Comparison of ENCODE assay signal across 9 cellular contexts in the genomic region with DNA sequence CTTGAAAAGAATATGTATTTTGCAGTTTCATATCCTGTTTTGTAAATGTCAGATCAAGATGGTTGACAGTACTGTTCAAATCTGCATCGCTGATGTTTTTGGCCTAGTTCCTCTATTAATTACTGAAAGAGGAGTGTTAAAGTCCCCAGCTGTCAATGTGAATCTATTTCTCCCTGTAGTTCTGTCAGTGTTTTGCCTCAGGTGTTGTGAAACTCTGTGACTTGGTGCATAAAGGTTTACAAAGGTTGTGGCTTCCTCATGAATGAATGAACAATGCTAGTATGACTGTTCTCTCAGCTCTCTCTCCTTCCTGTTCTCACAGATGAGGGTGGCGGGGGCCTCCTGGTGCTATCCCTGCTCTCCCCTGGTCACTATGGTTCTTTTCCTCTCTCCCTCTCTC.
DNase-seq lines count a peak whose midpoint lies in the region; ATAC-seq and TF ChIP-seq lines count a peak whose summit lies in the region.
"Had no signal": no experiment of that assay in that cellular context is flagged by ENCODE, and none has a peak within 500 bp of the region (broad histone marks: within the 10 kb centered on the region; RNA-seq: fewer than 3 reads in every experiment).

No MANE protein-coding gene starts in this region.

- peaks cover 17% of the 10 kb centered on the region for H3K4me1 Mint-ChIP-seq in activated CD8-positive, alpha-beta T cell treated with anti-CD3 and anti-CD28 coated beads for 36 hours (ENCODE audit: low read depth)
- H3K4me1 Mint-ChIP-seq in stimulated activated effector memory CD8-positive, alpha-beta T cell treated with anti-CD3 and anti-CD28 coated beads, Interleukin-12 subunit alpha, Interleukin-12 subunit beta, amount 100 ng/mL, for 72 hours, result peaks cover 13% of the 10 kb centered on the region

- CTCF ChIA-PET in activated CD8-positive, alpha-beta T cell treated with anti-CD3 and anti-CD28 coated beads for 36 hours (lab: Charles Lee), result no interaction called here

- H3K27ac Mint-ChIP-seq in activated CD8-positive, alpha-beta T cell treated with anti-CD3 and anti-CD28 coated beads for 36 hours, result peak overlapping the region; percentile 85
- peak overlapping the region; percentile 58 for H3K27ac Mint-ChIP-seq in stimulated activated effector memory CD8-positive, alpha-beta T cell treated with anti-CD3 and anti-CD28 coated beads, Interleukin-12 subunit alpha, Interleukin-12 subunit beta, amount 100 ng/mL, for 72 hours

- ATAC-seq in HG03095 (IDR thresholded peaks at IDR 0.05; ENCODE audit: unreplicated experiment), result peak; percentile 98
- ATAC-seq in activated CD8-positive, alpha-beta T cell treated with anti-CD3 and anti-CD28 coated beads for 36 hours, result peak; percentile 98
- peak; percentile 99 for ATAC-seq in stimulated activated effector memory CD8-positive, alpha-beta T cell treated with anti-CD3 and anti-CD28 coated beads, Interleukin-12 subunit alpha, Interleukin-12 subunit beta, amount 100 ng/mL, for 72 hours

- POLR2A ChIA-PET in activated CD8-positive, alpha-beta T cell treated with anti-CD3 and anti-CD28 coated beads for 36 hours (lab: Charles Lee), result interaction anchor here (1.3 kb wide), 1 partner anchor 145 kb away, joined by 3 read pairs; no protein-coding TSS in a partner anchor

- H3K9me3 Mint-ChIP-seq in activated CD8-positive, alpha-beta T cell treated with anti-CD3 and anti-CD28 coated beads for 36 hours, result no peaks in the 10 kb centered on the region
- no peaks in the 10 kb centered on the region for H3K9me3 Mint-ChIP-seq in stimulated activated effector memory CD8-positive, alpha-beta T cell treated with anti-CD3 and anti-CD28 coated beads, Interleukin-12 subunit alpha, Interleukin-12 subunit beta, amount 100 ng/mL, for 72 hours

- H3K27me3 Mint-ChIP-seq in activated CD8-positive, alpha-beta T cell treated with anti-CD3 and anti-CD28 coated beads for 36 hours, result no peaks in the 10 kb centered on the region

- H3K36me3 Mint-ChIP-seq in activated CD8-positive, alpha-beta T cell treated with anti-CD3 and anti-CD28 coated beads for 36 hours (ENCODE audit: low read depth), result peaks cover 55% of the 10 kb centered on the region
- H3K36me3 Mint-ChIP-seq in stimulated activated effector memory CD8-positive, alpha-beta T cell treated with anti-CD3 and anti-CD28 coated beads, Interleukin-12 subunit alpha, Interleukin-12 subunit beta, amount 100 ng/mL, for 72 hours, result peaks cover 94% of the 10 kb centered on the region

- intact Hi-C loops in activated CD8-positive, alpha-beta T cell treated with anti-CD3 and anti-CD28 coated beads for 36 hours (cut with micrococcal nuclease), result no loop called here

- DNase-seq in activated T-cell treated with anti-CD3 and anti-CD28 coated beads for 48 hours (ENCODE audit: low read depth) (peak; percentile 41), activated T-cell treated with anti-CD3 and anti-CD28 coated beads for 4 hours (no peak), DMS 273 (lab: John Stamatoyannopoulos, UW; ENCODE audit: unreplicated experiment) (no peak)
- DNase-seq in activated CD8-positive, alpha-beta T cell treated with anti-CD3 and anti-CD28 coated beads for 36 hours, result peak; percentile 64
- peak in 1 of 2 donors; percentile 52 for DNase-seq in stimulated activated effector memory CD8-positive, alpha-beta T cell treated with anti-CD3 and anti-CD28 coated beads, Interleukin-12 subunit alpha, Interleukin-12 subunit beta, amount 100 ng/mL, for 72 hours (ENCODE audit: low spot score in 2 of 2)
- DNase-seq in activated effector memory CD4-positive, alpha-beta T cell treated with Interleukin-2 at 50 U/mL for 16 hours, result no peak
- no peak for DNase-seq in activated CD8-positive, alpha-beta memory T cell treated with anti-CD3 and anti-CD28 coated beads for 24 hours
- DNase-seq: sigmoid colon had no signal

- no peak overlapping the region for H3K4me3 Mint-ChIP-seq in activated CD8-positive, alpha-beta T cell treated with anti-CD3 and anti-CD28 coated beads for 36 hours
- H3K4me3 Mint-ChIP-seq in stimulated activated effector memory CD8-positive, alpha-beta T cell treated with anti-CD3 and anti-CD28 coated beads, Interleukin-12 subunit alpha, Interleukin-12 subunit beta, amount 100 ng/mL, for 72 hours, result no peak overlapping the region

- no peak for TF ChIP-seq CTCF in activated CD8-positive, alpha-beta T cell treated with anti-CD3 and anti-CD28 coated beads for 36 hours (IDR thresholded peaks at IDR 0.05)

Comparison
In these comparisons a context has a peak if more than half of its experiments do, and no peak if none do; other contexts are left out.
1. DNase-seq: peak in activated T-cell treated with anti-CD3 and anti-CD28 coated beads for 48 hours (single experiment) and activated CD8-positive, alpha-beta T cell treated with anti-CD3 and anti-CD28 coated beads for 36 hours (single experiment); none in activated T-cell treated with anti-CD3 and anti-CD28 coated beads for 4 hours (single experiment), DMS 273 (single experiment), activated effector memory CD4-positive, alpha-beta T cell treated with Interleukin-2 at 50 U/mL for 16 hours (single experiment) and activated CD8-positive, alpha-beta memory T cell treated with anti-CD3 and anti-CD28 coated beads for 24 hours (single experiment).
2. Peak in every context shown above with its lines, with median percentiles within 50 percentile points of each other: ATAC-seq.